Comparison of ENCODE assay signal across 35 cellular contexts in genomic region chrX:49773993-49774392, GRCh38. TPM values are rescaled to one million over a fixed set of nuclear protein-coding genes. Genes with fewer than 3 reads are reported as not detected.
"Had no signal": no experiment of that assay in that cellular context is flagged by ENCODE, and none has a peak within 500 bp of the region (broad histone marks: within the 10 kb centered on the region; RNA-seq: fewer than 3 reads in every experiment).

No MANE protein-coding gene starts in this region.

- H3K4me1 ChIP-seq: ascending aorta, breast epithelium had no signal

- H3K27ac ChIP-seq: ascending aorta, brain microvascular endothelial cell, breast epithelium, VCaP had no signal

- FAIRE-seq: TTC549 had no signal

- DNase-seq: activated B cell treated with CpG ODN at 0.5 μM for 24 hours; activated CD4-positive, alpha-beta memory T cell treated with anti-CD3 and anti-CD28 coated beads for 36 hours; activated CD4-positive, alpha-beta T cell treated with anti-CD3 and anti-CD28 coated beads for 4 hours; activated CD4-positive, alpha-beta T cell treated with anti-CD3 and anti-CD28 coated beads, Interleukin-2, amount 10 ng/mL, durations not matched to agents 24 days and 14 days; activated CD4-positive, alpha-beta T cell treated with anti-CD3 and anti-CD28 coated beads, Interleukin-2, amount 50 U/mL, for 1 hour; activated CD4-positive, alpha-beta T cell treated with anti-CD3 and anti-CD28 coated beads, Interleukin-2, amount 50 U/mL, for 4 hours; activated CD4-positive, CD25-positive, alpha-beta regulatory T cell treated with anti-CD3 and anti-CD28 coated beads, Interleukin-2, amount 50 U/mL, for 72 hours; activated CD8-positive, alpha-beta memory T cell treated with anti-CD3 and anti-CD28 coated beads for 24 hours; activated CD8-positive, alpha-beta memory T cell treated with anti-CD3 and anti-CD28 coated beads, Interleukin-2, amount 10 ng/mL, durations not matched to agents 7 days and 5 days; activated CD8-positive, alpha-beta memory T cell treated with anti-CD3 and anti-CD28 coated beads, Interleukin-2, amount 50 U/mL, for 48 hours; activated CD8-positive, alpha-beta T cell treated with anti-CD3 and anti-CD28 coated beads, Interleukin-2, amount 10 ng/mL, durations not matched to agents 7 days and 5 days; activated effector memory CD4-positive, alpha-beta T cell treated with anti-CD3 and anti-CD28 coated beads, Interleukin-2, amount 50 U/mL, for 16 hours; activated naive CD4-positive, alpha-beta T cell treated with anti-CD3 and anti-CD28 coated beads, Interleukin-2, amount 10 ng/mL, durations not matched to agents 7 days and 5 days; activated naive CD4-positive, alpha-beta T cell treated with Interleukin-2 at 50 U/mL for 16 hours; activated naive CD8-positive, alpha-beta T cell treated with anti-CD3 and anti-CD28 coated beads, Interleukin-2, amount 10 ng/mL, durations not matched to agents 7 days and 5 days; activated naive CD8-positive, alpha-beta T cell treated with anti-CD3 and anti-CD28 coated beads, Interleukin-2, amount 50 U/mL, for 24 hours; activated T-cell treated with anti-CD3 and anti-CD28 coated beads, Interleukin-2, amount 50 U/mL, for 1 hour; activated T-cell treated with anti-CD3 and anti-CD28 coated beads, Interleukin-2, amount 50 U/mL, for 4 hours; activated T-cell treated with anti-CD3 and anti-CD28 coated beads, Interleukin-2, amount 50 U/mL, for 72 hours; amygdala; anterior cingulate cortex; brain microvascular endothelial cell; central memory CD4-positive, alpha-beta T cell; T-helper 1 cell; T-helper 2 cell; T-helper 9 cell had no signal

- H3K27me3 ChIP-seq: ascending aorta, brain microvascular endothelial cell had no signal

- H3K4me3 ChIP-seq: ascending aorta, breast epithelium had no signal

- ATAC-seq: activated CD8-positive, alpha-beta memory T cell treated with anti-CD3 and anti-CD28 coated beads, Interleukin-2, amount 10 ng/mL, durations not matched to agents 7 days and 5 days; activated CD8-positive, alpha-beta T cell treated with anti-CD3 and anti-CD28 coated beads, Interleukin-2, amount 10 ng/mL, durations not matched to agents 7 days and 5 days; activated naive CD8-positive, alpha-beta T cell treated with anti-CD3 and anti-CD28 coated beads, Interleukin-2, amount 50 U/mL, for 24 hours; activated T-cell treated with anti-CD3 and anti-CD28 coated beads, Interleukin-2, amount 50 U/mL, for 4 hours; activated T-cell treated with anti-CD3 and anti-CD28 coated beads, Interleukin-2, amount 50 U/mL, for 72 hours; activated T-helper 17 cell treated with anti-CD3 and anti-CD28 coated beads, Interleukin-2, amount 50 U/mL, for 72 hours had no signal

- H3K36me3 ChIP-seq: ascending aorta, brain microvascular endothelial cell, breast epithelium had no signal

- H3K9me3 ChIP-seq: ascending aorta, breast epithelium had no signal

RNA-seq across cellular contexts. Expression of gene PAGE4, which starts 55.1 kb away (rescaled TPM):
- total RNA-seq: activated B cell treated with CpG ODN at 0.5 μM for 24 hours; activated CD4-positive, alpha-beta memory T cell treated with anti-CD3 and anti-CD28 coated beads for 36 hours; activated CD4-positive, alpha-beta T cell treated with anti-CD3 and anti-CD28 coated beads, Interleukin-2, amount 10 ng/mL, durations not matched to agents 24 days and 14 days; activated CD8-positive, alpha-beta memory T cell treated with anti-CD3 and anti-CD28 coated beads, Interleukin-2, amount 10 ng/mL, durations not matched to agents 7 days and 5 days; activated CD8-positive, alpha-beta T cell treated with anti-CD3 and anti-CD28 coated beads, Interleukin-2, amount 10 ng/mL, durations not matched to agents 7 days and 5 days; activated naive CD8-positive, alpha-beta T cell treated with anti-CD3 and anti-CD28 coated beads, Interleukin-2, amount 10 ng/mL, durations not matched to agents 7 days and 5 days; activated T-cell treated with anti-CD3 and anti-CD28 coated beads, Interleukin-2, amount 50 U/mL, for 4 hours; activated T-cell treated with anti-CD3 and anti-CD28 coated beads, Interleukin-2, amount 50 U/mL, for 72 hours; activated T-helper 1 cell treated with anti-CD3 and anti-CD28 coated beads, Interleukin-12 subunit alpha, Interleukin-12 subunit beta, Interleukin-2, Interleukin-4 antibody, amounts not matched to agents 30 ng/mL and 10 ng/mL and 1 ng/mL, durations not matched to agents 14 hours and 24 hours and 36 hours; activated T-helper 17 cell treated with anti-CD3 and anti-CD28 coated beads, Interleukin-2, amount 50 U/mL, for 72 hours; ascending aorta; breast epithelium; cardiac septum; cerebellum had no signal
- polyA plus RNA-seq: adipose tissue had no signal
